Comparison of ENCODE assay signal across 8 cellular contexts in the genomic region with DNA sequence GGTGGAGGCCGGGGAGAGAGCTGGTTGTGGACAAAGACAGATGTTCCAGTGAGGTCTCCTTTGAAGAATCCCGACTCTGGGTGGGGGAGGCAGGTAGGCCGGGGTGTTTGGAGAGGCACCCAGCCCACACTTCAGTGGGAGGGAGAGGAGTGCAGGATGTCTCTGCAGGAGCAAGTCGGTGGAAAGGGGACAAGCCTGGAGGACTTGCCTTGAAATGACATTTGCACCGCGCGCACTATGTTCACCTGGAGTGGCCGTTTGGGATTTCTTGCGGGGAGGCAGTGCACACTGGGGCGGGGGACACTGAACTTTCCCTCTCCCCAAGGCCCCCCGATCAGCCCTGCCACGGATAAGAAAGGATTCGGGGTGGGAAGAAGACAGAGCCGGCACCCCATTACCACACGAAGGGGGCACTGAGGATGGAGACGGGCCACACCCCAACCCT. TPM values are rescaled to one million over a fixed set of nuclear protein-coding genes. Genes with fewer than 3 reads are reported as not detected.
DNase-seq lines count a peak whose midpoint lies in the region; ATAC-seq, FAIRE-seq and TF ChIP-seq lines count a peak whose summit lies in the region.

No MANE protein-coding gene starts in this region.

- H3K4me3 Mint-ChIP-seq in naive thymus-derived CD4-positive, alpha-beta T cell: peak overlapping the region; percentile 76 to 95 (median 88)

- H3F3A ChIP-seq in PC-3 (ENCODE audit: low read length, unreplicated experiment): no peaks in the 10 kb centered on the region

- no peak for TF ChIP-seq POLR2A in H1 (IDR thresholded peaks at IDR 0.05; ENCODE audit: control extremely low read depth in 1 of 2, low read depth in 2 of 2, low read length in 2 of 2)

- H4K20me1 ChIP-seq in PC-3 (ENCODE audit: low read length): no peaks in the 10 kb centered on the region
- no peaks in the 10 kb centered on the region for H4K20me1 ChIP-seq in H1 (replicated peaks in 1 of 2; ENCODE audit: control insufficient read depth in 1 of 2, insufficient read depth in 2 of 2, low read length in 2 of 2)

- H2AK5ac ChIP-seq in H1 (ENCODE audit: low read depth, low read length): no peak overlapping the region

- no peak for ATAC-seq in PC-3
- no peak for ATAC-seq in naive thymus-derived CD4-positive, alpha-beta T cell
- no peak for ATAC-seq in HG02852 (IDR thresholded peaks at IDR 0.05; ENCODE audit: unreplicated experiment)

- TSS peak; percentile 30 for BruUV-seq in PC-3 (replicated peaks; lab: Mats Ljungman, UMichigan)

- H4K8ac ChIP-seq in H1 (ENCODE audit: extremely low read depth, insufficient read depth, low read length): no peak overlapping the region

- H4K5ac ChIP-seq in H1 (ENCODE audit: insufficient read length, low read depth, low read length): no peak overlapping the region

- H3K9me3 Mint-ChIP-seq in naive thymus-derived CD4-positive, alpha-beta T cell: no peaks in the 10 kb centered on the region

- H3K4ac ChIP-seq in H1 (replicated peaks; ENCODE audit: insufficient read length, low read depth, low read length): no peak overlapping the region

- CTCF ChIA-PET in BJ (lab: Yijun Ruan, JAX): interaction anchor here (0.7 to 1.5 kb wide), 2 partner anchors 38 to 107 kb away, joined by 3 to 6 read pairs; no protein-coding TSS in a partner anchor
- CTCF ChIA-PET in PC-3 (lab: Charles Lee): interaction anchor here (0.7 kb wide), 1 partner anchor 100 kb away, joined by 3 read pairs; no protein-coding TSS in a partner anchor
- CTCF ChIA-PET in H1 (lab: Charles Lee; ENCODE audit: partially characterized antibody): interaction anchor here (0.9 to 3.2 kb wide), 5 partner anchors 18 to 209 kb away, joined by 3 to 16 read pairs (median 4); no protein-coding TSS in a partner anchor
- CTCF ChIA-PET in naive thymus-derived CD4-positive, alpha-beta T cell (lab: Charles Lee): interaction anchor here (0.5 to 4.2 kb wide), 5 partner anchors 21 to 106 kb away, joined by 3 to 19 read pairs (median 9); no protein-coding TSS in a partner anchor

- no peak overlapping the region for H4K91ac ChIP-seq in H1 (replicated peaks; ENCODE audit: insufficient read length, low read length)

- H2BK120ac ChIP-seq in H1 (replicated peaks; ENCODE audit: low read depth, low read length): no peak overlapping the region

- H3K14ac ChIP-seq in H1 (ENCODE audit: insufficient read length): no peak overlapping the region

- H2BK20ac ChIP-seq in H1 (ENCODE audit: low read length): no peak overlapping the region

- no peak for TF ChIP-seq CTCF in BJ (IDR thresholded peaks at IDR 0.05; ENCODE audit: insufficient read depth, low read depth, low read length)
- TF ChIP-seq CTCF in PC-3 (conservative IDR thresholded peaks at IDR 0.05; ENCODE audit: low read depth, low read length): no peak
- no peak for TF ChIP-seq CTCF in H1 (IDR thresholded peaks at IDR 0.05; ENCODE audit: control extremely low read depth in 1 of 3, insufficient read depth in 1 of 3, low read depth in 1 of 3, low read length in 3 of 3)

- POLR2A ChIA-PET in BJ (lab: Charles Lee): no interaction called here
- POLR2A ChIA-PET in PC-3 (lab: Charles Lee; ENCODE audit: unreplicated experiment): no interaction called here
- POLR2A ChIA-PET in H1 (lab: Charles Lee; ENCODE audit: partially characterized antibody): interaction anchor here (1.0 to 1.4 kb wide), 2 partner anchors 20 to 83 kb away, joined by 3 read pairs; partner anchors contain the start of genes MPHOSPH9 and MTRFR
- POLR2A ChIA-PET in naive thymus-derived CD4-positive, alpha-beta T cell (lab: Charles Lee): interaction anchor here (0.8 to 7.3 kb wide), 8 partner anchors 14 to 90 kb away, joined by 3 to 70 read pairs (median 10); no protein-coding TSS in a partner anchor

- H3K27me3 ChIP-seq in BJ (ENCODE audit: control insufficient read depth, insufficient read depth, low read length): no peaks in the 10 kb centered on the region; the same call in 1 of the 2 replicates
- H3K27me3 ChIP-seq in PC-3 (ENCODE audit: low read length): no peaks in the 10 kb centered on the region
- peaks cover 14 to 39% (median 32%) of the 10 kb centered on the region in 4 experiments; a peak in 6 of 7 replicates for H3K27me3 ChIP-seq in H1 (replicated peaks in 1 of 4; ENCODE audit: control insufficient read depth in 3 of 4, extremely low read depth in 1 of 4, insufficient read depth in 3 of 4, low read length in 3 of 4)
- no peaks in the 10 kb centered on the region for H3K27me3 ChIP-seq in naive thymus-derived CD4-positive, alpha-beta T cell (ENCODE audit: control insufficient read depth in 2 of 2, insufficient read depth in 2 of 2, low read length in 2 of 2)

- H3K56ac ChIP-seq in H1 (replicated peaks; ENCODE audit: insufficient read length, low read depth, low read length): no peak overlapping the region

- no peak for TF ChIP-seq EP300 in H1 (IDR thresholded peaks at IDR 0.05; ENCODE audit: borderline replicate concordance in 1 of 2, low read depth in 2 of 2, low read length in 2 of 2)

- H3K9ac ChIP-seq in PC-3 (ENCODE audit: low read length) (peak overlapping the region; percentile 50; the same call in 1 of the 2 replicates), H1 (replicated peaks in 1 of 4; ENCODE audit: extremely low read depth in 1 of 4, low read depth in 3 of 4, low read length in 3 of 4) (peak overlapping the region in 2 of 4 experiments; percentile 25 to 40; a peak in 1 of 7 replicates)

- H2BK15ac ChIP-seq in H1 (ENCODE audit: low read length): no peak overlapping the region

- intact Hi-C loops in PC-3 (cut with micrococcal nuclease): loop anchor here (2.0 to 5.0 kb wide), 2 partner anchors 63 to 107 kb away; no protein-coding TSS in a partner anchor
- intact Hi-C loops in naive thymus-derived CD4-positive, alpha-beta T cell (cut with micrococcal nuclease): loop anchor here (1.0 to 5.0 kb wide), 8 partner anchors 17 to 175 kb away; partner anchors contain the start of genes ARL6IP4 (in 1 of the 2), MPHOSPH9 (in 1 of the 2), MTRFR (in 1 of the 2) and OGFOD2 (in 1 of the 2)

- H3K79me1 ChIP-seq in H1 (ENCODE audit: low read depth, low read length): no peaks in the 10 kb centered on the region

- H3K23me2 ChIP-seq in H1 (ENCODE audit: low read depth, low read length): peaks cover 10% of the 10 kb centered on the region; the same call in 1 of the 2 replicates

- H3K4me1 ChIP-seq in PC-3 (ENCODE audit: insufficient read depth, low read length): peaks cover 17% of the 10 kb centered on the region
- H3K4me1 ChIP-seq in H1 (replicated peaks in 1 of 4; ENCODE audit: control insufficient read depth in 3 of 4, insufficient read depth in 4 of 4, low read length in 3 of 4): peaks cover 6 to 26% (median 9%) of the 10 kb centered on the region in 4 experiments
- peaks cover 6 to 29% of the 10 kb centered on the region in 2 donors for H3K4me1 ChIP-seq in naive thymus-derived CD4-positive, alpha-beta T cell (ENCODE audit: control insufficient read depth in 2 of 2, insufficient read depth in 2 of 2, low read length in 2 of 2)

- H3K27ac ChIP-seq in PC-3 (ENCODE audit: low read length) (no peak overlapping the region), H1 (ENCODE audit: low read depth, low read length) (no peak overlapping the region)
- H3K27ac ChIP-seq in naive thymus-derived CD4-positive, alpha-beta T cell (ENCODE audit: low read depth, low read length): peak overlapping the region; percentile 71

- no peak overlapping the region for H2BK5ac ChIP-seq in H1 (ENCODE audit: low read depth, low read length)

- no peak for FAIRE-seq in H1 (lab: Jason Lieb, UNC)

- H3K9me3 ChIP-seq in PC-3 (ENCODE audit: low read length) (no peaks in the 10 kb centered on the region), H1 (ENCODE audit: insufficient read depth in 2 of 2, low read depth in 1 of 2, low read length in 1 of 2) (no peaks in the 10 kb centered on the region)
- H3K9me3 ChIP-seq in naive thymus-derived CD4-positive, alpha-beta T cell (ENCODE audit: control insufficient read depth in 2 of 3, low read length in 3 of 3): no peaks in the 10 kb centered on the region

- H3K36me3 Mint-ChIP-seq in naive thymus-derived CD4-positive, alpha-beta T cell: peaks cover 0 to 19% (median 7%) of the 10 kb centered on the region in 5 donors

- no peak overlapping the region for H3K23ac ChIP-seq in H1 (ENCODE audit: insufficient read length)

- H3K27ac Mint-ChIP-seq in naive thymus-derived CD4-positive, alpha-beta T cell: peak overlapping the region; percentile 58 to 92 (median 86)

- peaks cover 17% of the 10 kb centered on the region; the same call in 1 of the 2 replicates for H3K79me2 ChIP-seq in PC-3 (ENCODE audit: low read length)
- H3K79me2 ChIP-seq in H1 (ENCODE audit: control insufficient read depth in 1 of 2, insufficient read depth in 2 of 2, low read length in 2 of 2): no peaks in the 10 kb centered on the region

- peak overlapping the region; percentile 78 for H2AFZ ChIP-seq in PC-3 (ENCODE audit: low read length)
- H2AFZ ChIP-seq in H1 (ENCODE audit: low read length): peak overlapping the region; percentile 68; the same call in 1 of the 2 replicates

- 34% methylated on average over 12 of the region's 16 CpGs; no CpG with 5 or more reads in 1 of the 2 experiments for WGBS in H1 (ENCODE audit: extremely low coverage in 1 of 2, insufficient coverage in 1 of 2, insufficient read length in 1 of 2, insufficient replicate concordance in 2 of 2, low coverage in 1 of 2, low lambda C conversion rate in 2 of 2, missing lambda C conversion rate in 1 of 2), 2 experiments

- H3K4me1 Mint-ChIP-seq in naive thymus-derived CD4-positive, alpha-beta T cell: peaks cover 24 to 58% (median 49%) of the 10 kb centered on the region in 7 donors

- no peak overlapping the region for H3K18ac ChIP-seq in H1 (ENCODE audit: extremely low read depth, low read length)

- H3K9me2 ChIP-seq in PC-3 (replicated peaks; ENCODE audit: low read length): no peaks in the 10 kb centered on the region

- peak overlapping the region; percentile 96 for H3K4me2 ChIP-seq in PC-3 (ENCODE audit: low read length)
- peak overlapping the region; percentile 69 to 96 for H3K4me2 ChIP-seq in H1 (ENCODE audit: insufficient read depth in 1 of 2, low read depth in 2 of 2, low read length in 2 of 2)

- DNase-seq in BJ (ENCODE audit: low read depth): no peak
- no peak for DNase-seq in PC-3
- DNase-seq in H1 (ENCODE audit: low read depth in 1 of 2, low spot score in 2 of 2): no peak
- no peak for DNase-seq in naive thymus-derived CD4-positive, alpha-beta T cell
- DNase-seq in GM19238 (ENCODE audit: insufficient read length, low spot score): no peak
- DNase-seq in CD1c-positive myeloid dendritic cell (ENCODE audit: extremely low spot score): no peak
- DNase-seq in NCI-H2107 (lab: John Stamatoyannopoulos, UW): no peak

- peaks cover 0 to 20% (median 0%) of the 10 kb centered on the region in 5 donors for H3K27me3 Mint-ChIP-seq in naive thymus-derived CD4-positive, alpha-beta T cell

- H3K4me3 ChIP-seq in BJ (ENCODE audit: low read depth, low read length) (peak overlapping the region; percentile 53), PC-3 (ENCODE audit: low read length) (peak overlapping the region; percentile 80), H1 (ENCODE audit: extremely low read depth in 1 of 4, insufficient read depth in 2 of 4, low read depth in 3 of 4, low read length in 4 of 4) (peak overlapping the region; percentile 51 to 76 (median 72))
- peak overlapping the region; percentile 50 for H3K4me3 ChIP-seq in naive thymus-derived CD4-positive, alpha-beta T cell (ENCODE audit: low read length)

- H3K36me3 ChIP-seq in BJ (ENCODE audit: control insufficient read depth, insufficient read depth, low read length): no peaks in the 10 kb centered on the region
- H3K36me3 ChIP-seq in PC-3 (ENCODE audit: low read depth, low read length): no peaks in the 10 kb centered on the region
- H3K36me3 ChIP-seq in H1 (ENCODE audit: control insufficient read depth in 2 of 4, insufficient read depth in 4 of 4, low read length in 3 of 4): no peaks in the 10 kb centered on the region
- H3K36me3 ChIP-seq in naive thymus-derived CD4-positive, alpha-beta T cell (ENCODE audit: control insufficient read depth in 2 of 3, insufficient read depth in 3 of 3, low read length in 3 of 3): no peaks in the 10 kb centered on the region

- no peak for TF ChIP-seq RAD21 in H1 (IDR thresholded peaks at IDR 0.05 in 1 of 2, conservative IDR thresholded peaks at IDR 0.05 in 1 of 2; ENCODE audit: low read depth in 2 of 2, low read length in 2 of 2)

- no peak overlapping the region for H2BK12ac ChIP-seq in H1 (ENCODE audit: low read depth, low read length)

RNA-seq across cellular contexts. Expression of gene PITPNM2, which starts 1.0 kb away (rescaled TPM):
- polyA plus RNA-seq in BJ (2011; rRNA removed) (0.83 and 1.3 TPM in 2 replicates), H1 (2011; rRNA removed) (0.59 and 0.97 TPM in 2 replicates)
- polyA minus RNA-seq in BJ (2011; rRNA and poly(A)+ RNA removed): 1.6 and 2.1 TPM in 2 replicates
- total RNA-seq in PC-3 (2014; rRNA removed): 5.6 and 8.1 TPM in 2 replicates
- total RNA-seq in H1 (2021; fragmentation: NEBNext Ultra II Directional; extraction: Animal tissue kit (Norgen Biotek cat#: 25700)): 2.3 and 3.4 TPM in 2 replicates
- polyA plus RNA-seq in H1 (2011; cell fraction: cytosol; rRNA removed): 0.90 TPM
- 3.2 TPM for polyA plus RNA-seq in H1 (2011; cell fraction: nucleus; rRNA removed)
- 1.2 to 1.9 TPM (median 1.6 TPM) in 4 replicates for polyA plus RNA-seq in H1 (2012, experiment 1 of 2)
- 0.87 TPM for polyA plus RNA-seq in H1 (2012, experiment 2 of 2)
- 1.4 TPM for polyA plus RNA-seq in H1 (2013, experiment 1 of 2)
- polyA plus RNA-seq in H1 (2013, experiment 2 of 2): 1.7 TPM
- 1.0 and 1.1 TPM in 2 replicates for polyA minus RNA-seq in H1 (2011; rRNA and poly(A)+ RNA removed)
- 2.3 TPM for polyA minus RNA-seq in H1 (2011; cell fraction: cytosol; rRNA and poly(A)+ RNA removed)
- 1.8 TPM for polyA minus RNA-seq in H1 (2011; cell fraction: nucleus; rRNA and poly(A)+ RNA removed)
- total RNA-seq in naive thymus-derived CD4-positive, alpha-beta T cell: 10 to 100 TPM; 22.2 to 65.3 (median 56.6) TPM
- 1 to 10 TPM; 2.9 to 9.2 TPM for polyA plus RNA-seq in naive thymus-derived CD4-positive, alpha-beta T cell

Comparison
In these comparisons a context has a peak if more than half of its experiments do, and no peak if none do; other contexts are left out.
1. POLR2A ChIA-PET loops: an anchor here in H1 (1.0 to 1.4 kb wide) and naive thymus-derived CD4-positive, alpha-beta T cell (0.8 to 7.3 kb wide); none called in BJ and PC-3.